ENCODE assay signal across 11 cellular contexts in genomic region chr11:10742460-10743208, GRCh38. TPM values are rescaled to one million over a fixed set of nuclear protein-coding genes. Genes with fewer than 3 reads are reported as not detected.
DNase-seq lines count a peak whose midpoint lies in the region; ATAC-seq and TF ChIP-seq lines count a peak whose summit lies in the region.
"Had no signal": no experiment of that assay in that cellular context is flagged by ENCODE, and none has a peak within 500 bp of the region (broad histone marks: within the 10 kb centered on the region; RNA-seq: fewer than 3 reads in every experiment).

No MANE protein-coding gene starts in this region.

- no peak for TF ChIP-seq CTCF in ascending aorta (IDR thresholded peaks at IDR 0.05)

- no peaks in the 10 kb centered on the region for H3K36me3 Mint-ChIP-seq in stimulated activated memory B cell treated with anti-CD40 and anti-IgM and Interleukin-4, amounts not matched to agents 10 μg/mL and 1 μg/mL and 100 μg/mL, for 72 hours

- no peak for ATAC-seq in stimulated activated memory B cell treated with anti-CD40 and anti-IgM and Interleukin-4, amounts not matched to agents 10 μg/mL and 1 μg/mL and 100 μg/mL, for 72 hours

- no peaks in the 10 kb centered on the region for H3K9me3 Mint-ChIP-seq in stimulated activated memory B cell treated with anti-CD40 and anti-IgM and Interleukin-4, amounts not matched to agents 10 μg/mL and 1 μg/mL and 100 μg/mL, for 72 hours

- H3K36me3 ChIP-seq in SK-N-MC (ENCODE audit: insufficient read depth, low read length) (no peaks in the 10 kb centered on the region), ascending aorta (no peaks in the 10 kb centered on the region)
- H3K36me3 ChIP-seq: breast epithelium had no signal

- peak overlapping the region; percentile 1 for H3K9ac ChIP-seq in SK-N-MC (ENCODE audit: insufficient read length)

- no peaks in the 10 kb centered on the region for H3K4me1 ChIP-seq in ascending aorta
- H3K4me1 ChIP-seq: breast epithelium had no signal

- no peak overlapping the region for H3K4me3 Mint-ChIP-seq in stimulated activated memory B cell treated with anti-CD40 and anti-IgM and Interleukin-4, amounts not matched to agents 10 μg/mL and 1 μg/mL and 100 μg/mL, for 72 hours

- intact Hi-C loops in ascending aorta (cut with DNase I), result no loop called here

- DNase-seq in activated gamma-delta T cell treated with Interleukin-2 at 50 U/mL for 16 hours (peak; percentile 19), activated gamma-delta T cell (lab: John Stamatoyannopoulos, UW) (no peak), SK-N-MC (ENCODE audit: low read depth, low spot score) (no peak), dermis blood vessel endothelial cell (peak; percentile 15), 8988T (no peak), HPDE6-E6E7 (ENCODE audit: extremely low spot score) (no peak), ascending aorta (ENCODE audit: low spot score in 2 of 2) (no peak)
- DNase-seq: Calu3, NCI-H345 had no signal

- H3K27ac ChIP-seq in SK-N-MC, result peak overlapping the region; percentile 58
- H3K27ac ChIP-seq in ascending aorta, result peak overlapping the region in 1 of 2 donors; percentile 18
- H3K27ac ChIP-seq: breast epithelium had no signal

- no peaks in the 10 kb centered on the region for H3K27me3 ChIP-seq in ascending aorta
- H3K27me3 ChIP-seq: breast epithelium had no signal

- H3K27ac Mint-ChIP-seq in stimulated activated memory B cell treated with anti-CD40 and anti-IgM and Interleukin-4, amounts not matched to agents 10 μg/mL and 1 μg/mL and 100 μg/mL, for 72 hours, result peak overlapping the region; percentile 48

- H3K4me1 Mint-ChIP-seq in stimulated activated memory B cell treated with anti-CD40 and anti-IgM and Interleukin-4, amounts not matched to agents 10 μg/mL and 1 μg/mL and 100 μg/mL, for 72 hours, result peaks cover 11% of the 10 kb centered on the region

- H3K4me3 ChIP-seq in SK-N-MC (no peak overlapping the region), ascending aorta (no peak overlapping the region)
- H3K4me3 ChIP-seq: breast epithelium had no signal

- no peaks in the 10 kb centered on the region for H3K27me3 Mint-ChIP-seq in stimulated activated memory B cell treated with anti-CD40 and anti-IgM and Interleukin-4, amounts not matched to agents 10 μg/mL and 1 μg/mL and 100 μg/mL, for 72 hours

- H3K9me3 ChIP-seq in SK-N-MC (ENCODE audit: low read depth, low read length), result no peaks in the 10 kb centered on the region
- no peaks in the 10 kb centered on the region for H3K9me3 ChIP-seq in ascending aorta
- H3K9me3 ChIP-seq: breast epithelium had no signal

RNA-seq across cellular contexts. Expression of gene CTR9, which starts 8.4 kb away (rescaled TPM):
- total RNA-seq in dermis blood vessel endothelial cell (35.4 and 48.3 TPM in 2 replicates), ascending aorta (3.1 TPM)

RNA-seq across cellular contexts. Expression of gene IRAG1, which starts 49.1 kb away (rescaled TPM):
- 0.51 and 0.79 TPM in 2 replicates for total RNA-seq in dermis blood vessel endothelial cell
- 236 TPM for total RNA-seq in ascending aorta
- total RNA-seq: Calu3 had no signal

Comparison
In these comparisons a context has a peak if more than half of its experiments do, and no peak if none do; other contexts are left out.
1. DNase-seq: peak in activated gamma-delta T cell treated with Interleukin-2 at 50 U/mL for 16 hours (single experiment) and dermis blood vessel endothelial cell (single experiment); none in activated gamma-delta T cell (single experiment), SK-N-MC (single experiment), 8988T (single experiment), HPDE6-E6E7 (single experiment) and ascending aorta (0 of 2).
2. RNA of gene IRAG1, which starts 49.1 kb away (total RNA-seq): 236 TPM in ascending aorta (single experiment); 0.51 to 0.79 TPM in dermis blood vessel endothelial cell; every median in the first group is over 100 times any median in the second.